In the genomic region with DNA sequence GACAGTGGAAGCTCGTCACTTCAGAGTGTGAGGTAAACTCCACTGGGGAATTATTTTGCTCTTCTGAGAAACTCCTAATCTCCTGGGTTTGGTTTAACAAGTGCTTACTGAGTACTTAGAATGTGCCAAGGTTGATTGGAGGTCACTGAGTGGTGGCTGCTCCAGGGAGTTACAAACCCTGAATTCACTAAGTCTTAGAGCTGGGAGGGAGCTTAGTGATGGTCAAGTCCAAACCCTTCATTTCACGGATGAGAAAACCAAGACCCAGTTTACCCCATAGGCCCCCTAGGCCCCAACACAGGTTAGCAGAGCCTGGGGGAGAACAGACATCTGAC, we compare ENCODE assay signal across 11 cellular contexts. TPM values are rescaled to one million over a fixed set of nuclear protein-coding genes. Genes with fewer than 3 reads are reported as not detected.
DNase-seq lines count a peak whose midpoint lies in the region; ATAC-seq and TF ChIP-seq lines count a peak whose summit lies in the region.
"Had no signal": no experiment of that assay in that cellular context is flagged by ENCODE, and none has a peak within 500 bp of the region (broad histone marks: within the 10 kb centered on the region; RNA-seq: fewer than 3 reads in every experiment).

No MANE protein-coding gene starts in this region.

- H3K79me2 ChIP-seq in DOHH2 (ENCODE audit: control insufficient read depth, low read length), result no peaks in the 10 kb centered on the region
- H3K79me2 ChIP-seq in OCI-LY7 (ENCODE audit: insufficient read depth, low read depth, low read length), result no peaks in the 10 kb centered on the region

- DNase-seq in CD1c-positive myeloid dendritic cell (ENCODE audit: extremely low spot score) (peak; percentile 1), OCI-LY7 (ENCODE audit: low spot score) (no peak), immature natural killer cell (no peak), NOMO-1 treated with dmso at 0.1 percent for 144 hours (lab: John Stamatoyannopoulos, UW; ENCODE audit: unreplicated experiment) (no peak), omental fat pad (ENCODE audit: low spot score) (no peak)
- DNase-seq in activated CD4-positive, alpha-beta T cell treated with anti-CD3 and anti-CD28 coated beads for 48 hours, result no peak
- DNase-seq: OCI-M1, right cardiac atrium had no signal

- H3K4me1 ChIP-seq in DOHH2 (ENCODE audit: control insufficient read depth, low read length) (peaks cover 16% of the 10 kb centered on the region), OCI-LY7 (ENCODE audit: insufficient read depth, low read length, poor library complexity, severe bottlenecking) (peaks cover 30% of the 10 kb centered on the region)

- BruUV-seq in OCI-LY7 (replicated peaks; lab: Mats Ljungman, UMichigan), result no TSS peak

- peaks cover 5 to 10% (median 9%) of the 10 kb centered on the region in 3 donors for H3K27me3 Mint-ChIP-seq in immature natural killer cell (ENCODE audit: low read depth in 3 of 3)

- peaks cover 0 to 12% (median 4%) of the 10 kb centered on the region in 3 donors for H3K36me3 Mint-ChIP-seq in immature natural killer cell

- H3K27ac ChIP-seq in DOHH2 (ENCODE audit: low read depth, low read length) (no peak overlapping the region), OCI-LY7 (ENCODE audit: low read depth, low read length, poor library complexity, severe bottlenecking) (peak overlapping the region; percentile 72)
- H3K27ac ChIP-seq: C4-2B had no signal

- intact Hi-C loops in OCI-LY7 (cut with micrococcal nuclease; ENCODE audit: unreplicated experiment), result no loop called here

- ATAC-seq in omental fat pad (ENCODE audit: low FRiP score) (no peak), HG03469 (IDR thresholded peaks at IDR 0.05; ENCODE audit: unreplicated experiment) (no peak)

- H3K9me3 ChIP-seq in DOHH2 (ENCODE audit: control insufficient read depth, insufficient read depth, low read length) (no peaks in the 10 kb centered on the region), OCI-LY7 (ENCODE audit: low read length) (no peaks in the 10 kb centered on the region)

- CTCF ChIA-PET in OCI-LY7 (lab: Charles Lee; ENCODE audit: unreplicated experiment), result interaction anchor here (0.7 kb wide), 1 partner anchor 43 kb away, joined by 3 read pairs; no protein-coding TSS in a partner anchor

- H4K20me1 ChIP-seq in DOHH2 (ENCODE audit: control insufficient read depth, insufficient read depth, low read depth, low read length) (no peaks in the 10 kb centered on the region), OCI-LY7 (ENCODE audit: insufficient read depth, low read length) (no peaks in the 10 kb centered on the region)

- H3K4me2 ChIP-seq in DOHH2 (ENCODE audit: low read length), result peak overlapping the region; percentile 56
- peak overlapping the region; percentile 63 for H3K4me2 ChIP-seq in OCI-LY7 (ENCODE audit: low read length)

- TF ChIP-seq CTCF in DOHH2 (IDR thresholded peaks at IDR 0.05; ENCODE audit: low read depth, low read length, poor library complexity, severe bottlenecking), result no peak
- no peak for TF ChIP-seq CTCF in OCI-LY7 (conservative IDR thresholded peaks at IDR 0.05; ENCODE audit: low read length)
- TF ChIP-seq CTCF in omental fat pad (IDR thresholded peaks at IDR 0.05), result no peak

- H2AFZ ChIP-seq in OCI-LY7 (ENCODE audit: low read length), result peak overlapping the region; percentile 92

- H3K4me3 ChIP-seq in DOHH2 (ENCODE audit: low read length), result peak overlapping the region; percentile 27; the same call in 1 of the 2 replicates
- peak overlapping the region; percentile 28 for H3K4me3 ChIP-seq in OCI-LY7 (ENCODE audit: low read depth, low read length, poor library complexity, severe bottlenecking)

- POLR2A ChIA-PET in OCI-LY7 (lab: Charles Lee), result interaction anchor here (0.7 to 1.6 kb wide), 10 partner anchors 12 to 1013 kb away, joined by 3 to 4 read pairs (median 3); a partner anchor contains a TSS

- H3K4me3 Mint-ChIP-seq in immature natural killer cell, result peak overlapping the region in 2 of 5 donors; percentile 12 to 33

- no peaks in the 10 kb centered on the region for H3K9me3 Mint-ChIP-seq in immature natural killer cell

- H3K27me3 ChIP-seq in DOHH2 (ENCODE audit: control insufficient read depth, low read length), result no peaks in the 10 kb centered on the region

- H3K9me2 ChIP-seq in DOHH2 (replicated peaks; ENCODE audit: control insufficient read depth, low read length), result no peaks in the 10 kb centered on the region
- no peaks in the 10 kb centered on the region for H3K9me2 ChIP-seq in OCI-LY7 (ENCODE audit: insufficient read depth, low read length)

- H3K27ac Mint-ChIP-seq in immature natural killer cell, result peak overlapping the region; percentile 80 to 99 (median 89)

- no peaks in the 10 kb centered on the region for H3F3A ChIP-seq in DOHH2 (ENCODE audit: control insufficient read depth, insufficient read depth)

- H3K36me3 ChIP-seq in DOHH2 (ENCODE audit: control insufficient read depth, low read length) (no peaks in the 10 kb centered on the region), OCI-LY7 (ENCODE audit: insufficient read depth, low read length) (no peaks in the 10 kb centered on the region)

- peaks cover 18 to 19% of the 10 kb centered on the region in 2 donors for H3K4me1 Mint-ChIP-seq in immature natural killer cell

RNA-seq across cellular contexts. Expression of a gene that starts 52.0 kb away (rescaled TPM):
- 1.1 and 1.2 TPM in 2 replicates for total RNA-seq in OCI-LY7 (2014; rRNA removed; shearing (Covaris generic))
- total RNA-seq in OCI-LY7 (2022) (3.4 and 7.0 TPM in 2 replicates), omental fat pad (1 to 10 TPM; 1.2 to 3.0 (median 1.6) TPM)
- polyA plus RNA-seq in immature natural killer cell, result not detected
